ENCODE assay signal across 8 cellular contexts in genomic region chr21:37675202-37675801, GRCh38.
DNase-seq lines count a peak whose midpoint lies in the region; ATAC-seq and TF ChIP-seq lines count a peak whose summit lies in the region.

No MANE protein-coding gene starts in this region.

- no peak for TF ChIP-seq EP300 in tibial nerve (IDR thresholded peaks at IDR 0.05)

- 15 to 32% methylated on average over 17 to 20 of the region's 35 CpGs for WGBS in tibial nerve, 2 donors

- H3K36me3 ChIP-seq in HCT116 (ENCODE audit: control insufficient read depth in 1 of 2, insufficient read depth in 2 of 2, low read length in 2 of 2) (no peaks in the 10 kb centered on the region), tibial nerve (no peaks in the 10 kb centered on the region)

- TF ChIP-seq RAD21 in HCT116 (IDR thresholded peaks at IDR 0.05; ENCODE audit: low read depth): peak; percentile 51

- H3K9me3 ChIP-seq in HCT116 (ENCODE audit: control insufficient read depth in 1 of 2, insufficient read depth in 1 of 2, low read depth in 1 of 2, low read length in 2 of 2) (no peaks in the 10 kb centered on the region), tibial nerve (no peaks in the 10 kb centered on the region)

- no peak for DNase-seq in AG09309 (ENCODE audit: low read depth)
- peak; percentile 27 for DNase-seq in HCT116 (ENCODE audit: low read depth, low spot score)
- DNase-seq in NOMO-1 treated with dmso at 0.1 percent for 144 hours (lab: John Stamatoyannopoulos, UW; ENCODE audit: unreplicated experiment): peak; percentile 0
- peak; percentile 13 to 20 for DNase-seq in activated T-helper 1 cell treated with anti-CD3 and anti-CD28 coated beads, Interleukin-2, amount 50 U/mL, for 16 hours (ENCODE audit: low read depth in 1 of 2, low spot score in 1 of 2)
- DNase-seq in foreskin fibroblast: peak; percentile 23 to 77
- DNase-seq in nucleus accumbens (lab: John Stamatoyannopoulos, UW): peak in 35 of 56 donors; percentile 2 to 67 (median 17)
- DNase-seq in tibial nerve (ENCODE audit: low spot score in 2 of 2): peak; percentile 35 to 45

- CTCF ChIA-PET in HCT116 (lab: Charles Lee): interaction anchor here (0.9 to 1.8 kb wide), 12 partner anchors 12 to 805 kb away, joined by 3 to 9 read pairs (median 4); no protein-coding TSS in a partner anchor

- H3K27ac ChIP-seq in HCT116 (ENCODE audit: low read depth, low read length) (no peak overlapping the region), tibial nerve (no peak overlapping the region)

- RAD21 ChIA-PET in HCT116 (lab: Charles Lee; ENCODE audit: low non-redundant PET in 1 of 2, low total read pairs in 2 of 2, uncharacterized antibody in 2 of 2, unreplicated experiment in 2 of 2): no interaction called here

- TF ChIP-seq CTCF in AG09309 (IDR thresholded peaks at IDR 0.05; ENCODE audit: control insufficient read depth, insufficient read depth, low read depth, low read length, missing control alignments) (peak; percentile 94), HCT116 (IDR thresholded peaks at IDR 0.05 in 2 of 3, conservative IDR thresholded peaks at IDR 0.05 in 1 of 3; ENCODE audit: borderline replicate concordance in 1 of 3, insufficient read depth in 1 of 3, low read depth in 2 of 3, low read length in 2 of 3) (peak; percentile 48 to 96 (median 95); a peak in 5 of 6 replicates), foreskin fibroblast (IDR thresholded peaks at IDR 0.05; ENCODE audit: low read depth, low read length) (peak; percentile 94), tibial nerve (IDR thresholded peaks at IDR 0.05) (peak; percentile 78 to 90 (median 82))

- H3K4me1 ChIP-seq in HCT116 (ENCODE audit: control insufficient read depth in 1 of 2, insufficient read depth in 2 of 2, low read length in 2 of 2): peaks cover 0 to 8% of the 10 kb centered on the region in 2 experiments; a peak in 1 of 4 replicates
- peaks cover 0 to 7% (median 0%) of the 10 kb centered on the region in 4 donors for H3K4me1 ChIP-seq in tibial nerve

- intact Hi-C loops in HCT116 (cut with micrococcal nuclease): no loop called here

- H3K4me2 ChIP-seq in HCT116 (ENCODE audit: low read length): peak overlapping the region; percentile 49

- H3K9me2 ChIP-seq in HCT116 (ENCODE audit: insufficient read depth): no peaks in the 10 kb centered on the region

- H2AFZ ChIP-seq in HCT116 (ENCODE audit: low read depth, low read length, poor library complexity, severe bottlenecking): peak overlapping the region; percentile 26

- TF ChIP-seq POLR2A in HCT116 (IDR thresholded peaks at IDR 0.05; ENCODE audit: borderline replicate concordance, extremely low read depth, insufficient read depth, insufficient read length) (no peak), tibial nerve (IDR thresholded peaks at IDR 0.05) (no peak)

- no TSS peak for BruUV-seq in HCT116 (replicated peaks; lab: Mats Ljungman, UMichigan)

- peak overlapping the region; percentile 10 for H3K4me3 ChIP-seq in AG09309 (ENCODE audit: control insufficient read depth, low read depth, low read length)
- no peak overlapping the region for H3K4me3 ChIP-seq in HCT116 (replicated peaks in 1 of 2; ENCODE audit: low read depth in 1 of 2, low read length in 2 of 2)
- H3K4me3 ChIP-seq in foreskin fibroblast (ENCODE audit: low read depth in 1 of 2, low read length in 2 of 2): no peak overlapping the region
- no peak overlapping the region for H3K4me3 ChIP-seq in tibial nerve

- no peak overlapping the region for H3K9ac ChIP-seq in HCT116 (ENCODE audit: low read length)

- ATAC-seq in HCT116 (peak; percentile 96), HG02571 (IDR thresholded peaks at IDR 0.05; ENCODE audit: unreplicated experiment) (no peak)

- no peaks in the 10 kb centered on the region for H4K20me1 ChIP-seq in HCT116 (ENCODE audit: insufficient read depth)

- H3K27me3 ChIP-seq in HCT116 (ENCODE audit: insufficient read depth, low read length) (peaks cover 21% of the 10 kb centered on the region; the same call in 1 of the 2 replicates), tibial nerve (peaks cover 0 to 17% of the 10 kb centered on the region in 2 donors)

- H3K79me2 ChIP-seq in HCT116 (ENCODE audit: insufficient read depth, low read length): no peaks in the 10 kb centered on the region

- POLR2A ChIA-PET in HCT116 (lab: Charles Lee): no interaction called here

TF ChIP-seq in HCT116, 20 proteins besides CTCF, POLR2A, EP300 and RAD21:
- TF ChIP-seq EZH2 (IDR thresholded peaks at IDR 0.05): no peak
- TF ChIP-seq CEBPB (IDR thresholded peaks at IDR 0.05; ENCODE audit: low read depth): no peak
- TF ChIP-seq SIN3A (IDR thresholded peaks at IDR 0.05; ENCODE audit: low read depth): no peak
- no peak for TF ChIP-seq FOSL1 (IDR thresholded peaks at IDR 0.05; ENCODE audit: low read depth)
- TF ChIP-seq JUND (IDR thresholded peaks at IDR 0.05): no peak
- no peak for TF ChIP-seq REST (IDR thresholded peaks at IDR 0.05; ENCODE audit: low read depth)
- TF ChIP-seq EGR1 (IDR thresholded peaks at IDR 0.05; ENCODE audit: low read depth): no peak
- no peak for TF ChIP-seq ATF3 (IDR thresholded peaks at IDR 0.05)
- TF ChIP-seq ELF1 (IDR thresholded peaks at IDR 0.05; ENCODE audit: borderline replicate concordance, low read depth): no peak
- TF ChIP-seq ZFX (IDR thresholded peaks at IDR 0.05): no peak
- TF ChIP-seq ZNF274 (IDR thresholded peaks at IDR 0.05; ENCODE audit: low read depth, low read length): no peak
